In the genomic region with DNA sequence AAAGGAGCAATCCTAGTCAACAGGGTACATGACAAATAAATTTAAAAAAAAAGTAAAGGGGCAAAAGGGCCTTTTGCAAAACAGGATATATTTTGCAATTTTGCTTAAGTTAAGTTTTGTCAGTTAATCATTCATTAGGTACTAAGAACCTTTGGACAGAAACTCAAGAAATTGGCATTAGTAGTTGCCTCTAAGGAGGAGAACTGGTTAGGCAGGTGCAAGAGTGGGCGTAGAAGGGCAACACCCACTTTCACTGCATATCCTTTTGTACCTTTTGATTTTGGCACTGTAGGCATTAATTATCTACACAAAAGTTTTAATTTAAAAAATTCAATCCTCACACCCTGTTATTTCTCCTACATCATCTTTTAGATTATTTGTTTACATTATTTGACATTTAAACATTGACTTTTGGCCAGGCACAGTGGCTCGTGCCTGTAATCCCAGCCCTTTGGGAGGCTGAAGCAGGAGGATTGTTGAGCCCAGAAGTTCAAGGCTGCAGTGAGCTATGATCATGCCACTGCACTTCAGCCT, we compare ENCODE assay signal across 1 cellular context.
A peak's percentile ranks its signal among the peaks of the same experiment; 100 is the strongest.
TF ChIP-seq lines count a peak whose summit lies in the region.

No MANE protein-coding gene starts in this region.

TF ChIP-seq in HepG2, 621 proteins besides CTCF, POLR2A, EP300 and RAD21 (continued from another document and continues in another):
- TF ChIP-seq, protein P1, sequence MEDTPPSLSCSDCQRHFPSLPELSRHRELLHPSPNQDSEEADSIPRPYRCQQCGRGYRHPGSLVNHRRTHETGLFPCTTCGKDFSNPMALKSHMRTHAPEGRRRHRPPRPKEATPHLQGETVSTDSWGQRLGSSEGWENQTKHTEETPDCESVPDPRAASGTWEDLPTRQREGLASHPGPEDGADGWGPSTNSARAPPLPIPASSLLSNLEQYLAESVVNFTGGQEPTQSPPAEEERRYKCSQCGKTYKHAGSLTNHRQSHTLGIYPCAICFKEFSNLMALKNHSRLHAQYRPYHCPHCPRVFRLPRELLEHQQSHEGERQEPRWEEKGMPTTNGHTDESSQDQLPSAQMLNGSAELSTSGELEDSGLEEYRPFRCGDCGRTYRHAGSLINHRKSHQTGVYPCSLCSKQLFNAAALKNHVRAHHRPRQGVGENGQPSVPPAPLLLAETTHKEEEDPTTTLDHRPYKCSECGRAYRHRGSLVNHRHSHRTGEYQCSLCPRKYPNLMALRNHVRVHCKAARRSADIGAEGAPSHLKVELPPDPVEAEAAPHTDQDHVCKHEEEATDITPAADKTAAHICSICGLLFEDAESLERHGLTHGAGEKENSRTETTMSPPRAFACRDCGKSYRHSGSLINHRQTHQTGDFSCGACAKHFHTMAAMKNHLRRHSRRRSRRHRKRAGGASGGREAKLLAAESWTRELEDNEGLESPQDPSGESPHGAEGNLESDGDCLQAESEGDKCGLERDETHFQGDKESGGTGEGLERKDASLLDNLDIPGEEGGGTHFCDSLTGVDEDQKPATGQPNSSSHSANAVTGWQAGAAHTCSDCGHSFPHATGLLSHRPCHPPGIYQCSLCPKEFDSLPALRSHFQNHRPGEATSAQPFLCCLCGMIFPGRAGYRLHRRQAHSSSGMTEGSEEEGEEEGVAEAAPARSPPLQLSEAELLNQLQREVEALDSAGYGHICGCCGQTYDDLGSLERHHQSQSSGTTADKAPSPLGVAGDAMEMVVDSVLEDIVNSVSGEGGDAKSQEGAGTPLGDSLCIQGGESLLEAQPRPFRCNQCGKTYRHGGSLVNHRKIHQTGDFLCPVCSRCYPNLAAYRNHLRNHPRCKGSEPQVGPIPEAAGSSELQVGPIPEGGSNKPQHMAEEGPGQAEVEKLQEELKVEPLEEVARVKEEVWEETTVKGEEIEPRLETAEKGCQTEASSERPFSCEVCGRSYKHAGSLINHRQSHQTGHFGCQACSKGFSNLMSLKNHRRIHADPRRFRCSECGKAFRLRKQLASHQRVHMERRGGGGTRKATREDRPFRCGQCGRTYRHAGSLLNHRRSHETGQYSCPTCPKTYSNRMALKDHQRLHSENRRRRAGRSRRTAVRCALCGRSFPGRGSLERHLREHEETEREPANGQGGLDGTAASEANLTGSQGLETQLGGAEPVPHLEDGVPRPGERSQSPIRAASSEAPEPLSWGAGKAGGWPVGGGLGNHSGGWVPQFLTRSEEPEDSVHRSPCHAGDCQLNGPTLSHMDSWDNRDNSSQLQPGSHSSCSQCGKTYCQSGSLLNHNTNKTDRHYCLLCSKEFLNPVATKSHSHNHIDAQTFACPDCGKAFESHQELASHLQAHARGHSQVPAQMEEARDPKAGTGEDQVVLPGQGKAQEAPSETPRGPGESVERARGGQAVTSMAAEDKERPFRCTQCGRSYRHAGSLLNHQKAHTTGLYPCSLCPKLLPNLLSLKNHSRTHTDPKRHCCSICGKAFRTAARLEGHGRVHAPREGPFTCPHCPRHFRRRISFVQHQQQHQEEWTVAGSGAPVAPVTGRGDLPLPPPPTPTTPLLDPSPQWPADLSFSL (CRISPR knock-in tag; IDR thresholded peaks at IDR 0.05): no peak
- TF ChIP-seq, protein P2, sequence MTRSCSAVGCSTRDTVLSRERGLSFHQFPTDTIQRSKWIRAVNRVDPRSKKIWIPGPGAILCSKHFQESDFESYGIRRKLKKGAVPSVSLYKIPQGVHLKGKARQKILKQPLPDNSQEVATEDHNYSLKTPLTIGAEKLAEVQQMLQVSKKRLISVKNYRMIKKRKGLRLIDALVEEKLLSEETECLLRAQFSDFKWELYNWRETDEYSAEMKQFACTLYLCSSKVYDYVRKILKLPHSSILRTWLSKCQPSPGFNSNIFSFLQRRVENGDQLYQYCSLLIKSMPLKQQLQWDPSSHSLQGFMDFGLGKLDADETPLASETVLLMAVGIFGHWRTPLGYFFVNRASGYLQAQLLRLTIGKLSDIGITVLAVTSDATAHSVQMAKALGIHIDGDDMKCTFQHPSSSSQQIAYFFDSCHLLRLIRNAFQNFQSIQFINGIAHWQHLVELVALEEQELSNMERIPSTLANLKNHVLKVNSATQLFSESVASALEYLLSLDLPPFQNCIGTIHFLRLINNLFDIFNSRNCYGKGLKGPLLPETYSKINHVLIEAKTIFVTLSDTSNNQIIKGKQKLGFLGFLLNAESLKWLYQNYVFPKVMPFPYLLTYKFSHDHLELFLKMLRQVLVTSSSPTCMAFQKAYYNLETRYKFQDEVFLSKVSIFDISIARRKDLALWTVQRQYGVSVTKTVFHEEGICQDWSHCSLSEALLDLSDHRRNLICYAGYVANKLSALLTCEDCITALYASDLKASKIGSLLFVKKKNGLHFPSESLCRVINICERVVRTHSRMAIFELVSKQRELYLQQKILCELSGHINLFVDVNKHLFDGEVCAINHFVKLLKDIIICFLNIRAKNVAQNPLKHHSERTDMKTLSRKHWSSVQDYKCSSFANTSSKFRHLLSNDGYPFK (CRISPR knock-in tag; IDR thresholded peaks at IDR 0.05; ENCODE audit: borderline replicate concordance): no peak
- TF ChIP-seq ZNF850 (CRISPR knock-in tag; conservative IDR thresholded peaks at IDR 0.05) (no peak), NR2F6 (IDR thresholded peaks at IDR 0.05) (peak; percentile 6; the same call in 1 of the 2 replicates), NR2F6 (CRISPR knock-in tag; IDR thresholded peaks at IDR 0.05) (peak; percentile 7; the same call in 1 of the 2 replicates), CREB1 (IDR thresholded peaks at IDR 0.05) (no peak), CREB1 (CRISPR knock-in tag; IDR thresholded peaks at IDR 0.05) (peak; percentile 36; the same call in 1 of the 2 replicates), ZNF317 (CRISPR knock-in tag; IDR thresholded peaks at IDR 0.05) (no peak), RFX3 (CRISPR knock-in tag; IDR thresholded peaks at IDR 0.05) (no peak), ZNF501 (CRISPR knock-in tag; IDR thresholded peaks at IDR 0.05) (no peak), FOXM1 (CRISPR knock-in tag; IDR thresholded peaks at IDR 0.05) (no peak), NRL (CRISPR knock-in tag; IDR thresholded peaks at IDR 0.05; ENCODE audit: borderline replicate concordance) (no peak), BRD4 (CRISPR knock-in tag; IDR thresholded peaks at IDR 0.05) (no peak), TARDBP (CRISPR knock-in tag; IDR thresholded peaks at IDR 0.05) (no peak), NFE2L1 (CRISPR knock-in tag; IDR thresholded peaks at IDR 0.05; ENCODE audit: borderline replicate concordance) (no peak), ESRRA (CRISPR knock-in tag; IDR thresholded peaks at IDR 0.05; ENCODE audit: low read depth) (no peak), NFKBIZ (CRISPR knock-in tag; IDR thresholded peaks at IDR 0.05) (no peak), FOXP1 (IDR thresholded peaks at IDR 0.05) (no peak), FOXP1 (CRISPR knock-in tag; IDR thresholded peaks at IDR 0.05) (peak; percentile 54), ZNF101 (CRISPR knock-in tag; IDR thresholded peaks at IDR 0.05; ENCODE audit: borderline replicate concordance, low read depth) (no peak), ZNF329 (CRISPR knock-in tag; IDR thresholded peaks at IDR 0.05; ENCODE audit: low read depth) (no peak)
- TF ChIP-seq, protein P3, sequence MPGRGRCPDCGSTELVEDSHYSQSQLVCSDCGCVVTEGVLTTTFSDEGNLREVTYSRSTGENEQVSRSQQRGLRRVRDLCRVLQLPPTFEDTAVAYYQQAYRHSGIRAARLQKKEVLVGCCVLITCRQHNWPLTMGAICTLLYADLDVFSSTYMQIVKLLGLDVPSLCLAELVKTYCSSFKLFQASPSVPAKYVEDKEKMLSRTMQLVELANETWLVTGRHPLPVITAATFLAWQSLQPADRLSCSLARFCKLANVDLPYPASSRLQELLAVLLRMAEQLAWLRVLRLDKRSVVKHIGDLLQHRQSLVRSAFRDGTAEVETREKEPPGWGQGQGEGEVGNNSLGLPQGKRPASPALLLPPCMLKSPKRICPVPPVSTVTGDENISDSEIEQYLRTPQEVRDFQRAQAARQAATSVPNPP (CRISPR knock-in tag; IDR thresholded peaks at IDR 0.05): no peak
- TF ChIP-seq, protein P4, sequence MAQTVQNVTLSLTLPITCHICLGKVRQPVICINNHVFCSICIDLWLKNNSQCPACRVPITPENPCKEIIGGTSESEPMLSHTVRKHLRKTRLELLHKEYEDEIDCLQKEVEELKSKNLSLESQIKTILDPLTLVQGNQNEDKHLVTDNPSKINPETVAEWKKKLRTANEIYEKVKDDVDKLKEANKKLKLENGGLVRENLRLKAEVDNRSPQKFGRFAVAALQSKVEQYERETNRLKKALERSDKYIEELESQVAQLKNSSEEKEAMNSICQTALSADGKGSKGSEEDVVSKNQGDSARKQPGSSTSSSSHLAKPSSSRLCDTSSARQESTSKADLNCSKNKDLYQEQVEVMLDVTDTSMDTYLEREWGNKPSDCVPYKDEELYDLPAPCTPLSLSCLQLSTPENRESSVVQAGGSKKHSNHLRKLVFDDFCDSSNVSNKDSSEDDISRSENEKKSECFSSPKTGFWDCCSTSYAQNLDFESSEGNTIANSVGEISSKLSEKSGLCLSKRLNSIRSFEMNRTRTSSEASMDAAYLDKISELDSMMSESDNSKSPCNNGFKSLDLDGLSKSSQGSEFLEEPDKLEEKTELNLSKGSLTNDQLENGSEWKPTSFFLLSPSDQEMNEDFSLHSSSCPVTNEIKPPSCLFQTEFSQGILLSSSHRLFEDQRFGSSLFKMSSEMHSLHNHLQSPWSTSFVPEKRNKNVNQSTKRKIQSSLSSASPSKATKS (CRISPR knock-in tag; IDR thresholded peaks at IDR 0.05): no peak
- TF ChIP-seq, protein P5, sequence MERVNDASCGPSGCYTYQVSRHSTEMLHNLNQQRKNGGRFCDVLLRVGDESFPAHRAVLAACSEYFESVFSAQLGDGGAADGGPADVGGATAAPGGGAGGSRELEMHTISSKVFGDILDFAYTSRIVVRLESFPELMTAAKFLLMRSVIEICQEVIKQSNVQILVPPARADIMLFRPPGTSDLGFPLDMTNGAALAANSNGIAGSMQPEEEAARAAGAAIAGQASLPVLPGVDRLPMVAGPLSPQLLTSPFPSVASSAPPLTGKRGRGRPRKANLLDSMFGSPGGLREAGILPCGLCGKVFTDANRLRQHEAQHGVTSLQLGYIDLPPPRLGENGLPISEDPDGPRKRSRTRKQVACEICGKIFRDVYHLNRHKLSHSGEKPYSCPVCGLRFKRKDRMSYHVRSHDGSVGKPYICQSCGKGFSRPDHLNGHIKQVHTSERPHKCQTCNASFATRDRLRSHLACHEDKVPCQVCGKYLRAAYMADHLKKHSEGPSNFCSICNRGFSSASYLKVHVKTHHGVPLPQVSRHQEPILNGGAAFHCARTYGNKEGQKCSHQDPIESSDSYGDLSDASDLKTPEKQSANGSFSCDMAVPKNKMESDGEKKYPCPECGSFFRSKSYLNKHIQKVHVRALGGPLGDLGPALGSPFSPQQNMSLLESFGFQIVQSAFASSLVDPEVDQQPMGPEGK (CRISPR knock-in tag; IDR thresholded peaks at IDR 0.05): no peak
- TF ChIP-seq, protein P6, sequence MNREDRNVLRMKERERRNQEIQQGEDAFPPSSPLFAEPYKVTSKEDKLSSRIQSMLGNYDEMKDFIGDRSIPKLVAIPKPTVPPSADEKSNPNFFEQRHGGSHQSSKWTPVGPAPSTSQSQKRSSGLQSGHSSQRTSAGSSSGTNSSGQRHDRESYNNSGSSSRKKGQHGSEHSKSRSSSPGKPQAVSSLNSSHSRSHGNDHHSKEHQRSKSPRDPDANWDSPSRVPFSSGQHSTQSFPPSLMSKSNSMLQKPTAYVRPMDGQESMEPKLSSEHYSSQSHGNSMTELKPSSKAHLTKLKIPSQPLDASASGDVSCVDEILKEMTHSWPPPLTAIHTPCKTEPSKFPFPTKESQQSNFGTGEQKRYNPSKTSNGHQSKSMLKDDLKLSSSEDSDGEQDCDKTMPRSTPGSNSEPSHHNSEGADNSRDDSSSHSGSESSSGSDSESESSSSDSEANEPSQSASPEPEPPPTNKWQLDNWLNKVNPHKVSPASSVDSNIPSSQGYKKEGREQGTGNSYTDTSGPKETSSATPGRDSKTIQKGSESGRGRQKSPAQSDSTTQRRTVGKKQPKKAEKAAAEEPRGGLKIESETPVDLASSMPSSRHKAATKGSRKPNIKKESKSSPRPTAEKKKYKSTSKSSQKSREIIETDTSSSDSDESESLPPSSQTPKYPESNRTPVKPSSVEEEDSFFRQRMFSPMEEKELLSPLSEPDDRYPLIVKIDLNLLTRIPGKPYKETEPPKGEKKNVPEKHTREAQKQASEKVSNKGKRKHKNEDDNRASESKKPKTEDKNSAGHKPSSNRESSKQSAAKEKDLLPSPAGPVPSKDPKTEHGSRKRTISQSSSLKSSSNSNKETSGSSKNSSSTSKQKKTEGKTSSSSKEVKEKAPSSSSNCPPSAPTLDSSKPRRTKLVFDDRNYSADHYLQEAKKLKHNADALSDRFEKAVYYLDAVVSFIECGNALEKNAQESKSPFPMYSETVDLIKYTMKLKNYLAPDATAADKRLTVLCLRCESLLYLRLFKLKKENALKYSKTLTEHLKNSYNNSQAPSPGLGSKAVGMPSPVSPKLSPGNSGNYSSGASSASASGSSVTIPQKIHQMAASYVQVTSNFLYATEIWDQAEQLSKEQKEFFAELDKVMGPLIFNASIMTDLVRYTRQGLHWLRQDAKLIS (CRISPR knock-in tag; IDR thresholded peaks at IDR 0.05): no peak
- TF ChIP-seq, protein P7, sequence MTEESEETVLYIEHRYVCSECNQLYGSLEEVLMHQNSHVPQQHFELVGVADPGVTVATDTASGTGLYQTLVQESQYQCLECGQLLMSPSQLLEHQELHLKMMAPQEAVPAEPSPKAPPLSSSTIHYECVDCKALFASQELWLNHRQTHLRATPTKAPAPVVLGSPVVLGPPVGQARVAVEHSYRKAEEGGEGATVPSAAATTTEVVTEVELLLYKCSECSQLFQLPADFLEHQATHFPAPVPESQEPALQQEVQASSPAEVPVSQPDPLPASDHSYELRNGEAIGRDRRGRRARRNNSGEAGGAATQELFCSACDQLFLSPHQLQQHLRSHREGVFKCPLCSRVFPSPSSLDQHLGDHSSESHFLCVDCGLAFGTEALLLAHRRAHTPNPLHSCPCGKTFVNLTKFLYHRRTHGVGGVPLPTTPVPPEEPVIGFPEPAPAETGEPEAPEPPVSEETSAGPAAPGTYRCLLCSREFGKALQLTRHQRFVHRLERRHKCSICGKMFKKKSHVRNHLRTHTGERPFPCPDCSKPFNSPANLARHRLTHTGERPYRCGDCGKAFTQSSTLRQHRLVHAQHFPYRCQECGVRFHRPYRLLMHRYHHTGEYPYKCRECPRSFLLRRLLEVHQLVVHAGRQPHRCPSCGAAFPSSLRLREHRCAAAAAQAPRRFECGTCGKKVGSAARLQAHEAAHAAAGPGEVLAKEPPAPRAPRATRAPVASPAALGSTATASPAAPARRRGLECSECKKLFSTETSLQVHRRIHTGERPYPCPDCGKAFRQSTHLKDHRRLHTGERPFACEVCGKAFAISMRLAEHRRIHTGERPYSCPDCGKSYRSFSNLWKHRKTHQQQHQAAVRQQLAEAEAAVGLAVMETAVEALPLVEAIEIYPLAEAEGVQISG (CRISPR knock-in tag; IDR thresholded peaks at IDR 0.05): 0 out of 2 replicates have a peak, but pooled peaks have one; percentile 33
- TF ChIP-seq, protein P8, sequence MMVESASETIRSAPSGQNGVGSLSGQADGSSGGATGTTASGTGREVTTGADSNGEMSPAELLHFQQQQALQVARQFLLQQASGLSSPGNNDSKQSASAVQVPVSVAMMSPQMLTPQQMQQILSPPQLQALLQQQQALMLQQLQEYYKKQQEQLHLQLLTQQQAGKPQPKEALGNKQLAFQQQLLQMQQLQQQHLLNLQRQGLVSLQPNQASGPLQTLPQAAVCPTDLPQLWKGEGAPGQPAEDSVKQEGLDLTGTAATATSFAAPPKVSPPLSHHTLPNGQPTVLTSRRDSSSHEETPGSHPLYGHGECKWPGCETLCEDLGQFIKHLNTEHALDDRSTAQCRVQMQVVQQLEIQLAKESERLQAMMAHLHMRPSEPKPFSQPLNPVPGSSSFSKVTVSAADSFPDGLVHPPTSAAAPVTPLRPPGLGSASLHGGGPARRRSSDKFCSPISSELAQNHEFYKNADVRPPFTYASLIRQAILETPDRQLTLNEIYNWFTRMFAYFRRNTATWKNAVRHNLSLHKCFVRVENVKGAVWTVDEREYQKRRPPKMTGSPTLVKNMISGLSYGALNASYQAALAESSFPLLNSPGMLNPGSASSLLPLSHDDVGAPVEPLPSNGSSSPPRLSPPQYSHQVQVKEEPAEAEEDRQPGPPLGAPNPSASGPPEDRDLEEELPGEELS (CRISPR knock-in tag; IDR thresholded peaks at IDR 0.05): peak; percentile 77
